ENCODE assay signal across 8 cellular contexts in the genomic region with DNA sequence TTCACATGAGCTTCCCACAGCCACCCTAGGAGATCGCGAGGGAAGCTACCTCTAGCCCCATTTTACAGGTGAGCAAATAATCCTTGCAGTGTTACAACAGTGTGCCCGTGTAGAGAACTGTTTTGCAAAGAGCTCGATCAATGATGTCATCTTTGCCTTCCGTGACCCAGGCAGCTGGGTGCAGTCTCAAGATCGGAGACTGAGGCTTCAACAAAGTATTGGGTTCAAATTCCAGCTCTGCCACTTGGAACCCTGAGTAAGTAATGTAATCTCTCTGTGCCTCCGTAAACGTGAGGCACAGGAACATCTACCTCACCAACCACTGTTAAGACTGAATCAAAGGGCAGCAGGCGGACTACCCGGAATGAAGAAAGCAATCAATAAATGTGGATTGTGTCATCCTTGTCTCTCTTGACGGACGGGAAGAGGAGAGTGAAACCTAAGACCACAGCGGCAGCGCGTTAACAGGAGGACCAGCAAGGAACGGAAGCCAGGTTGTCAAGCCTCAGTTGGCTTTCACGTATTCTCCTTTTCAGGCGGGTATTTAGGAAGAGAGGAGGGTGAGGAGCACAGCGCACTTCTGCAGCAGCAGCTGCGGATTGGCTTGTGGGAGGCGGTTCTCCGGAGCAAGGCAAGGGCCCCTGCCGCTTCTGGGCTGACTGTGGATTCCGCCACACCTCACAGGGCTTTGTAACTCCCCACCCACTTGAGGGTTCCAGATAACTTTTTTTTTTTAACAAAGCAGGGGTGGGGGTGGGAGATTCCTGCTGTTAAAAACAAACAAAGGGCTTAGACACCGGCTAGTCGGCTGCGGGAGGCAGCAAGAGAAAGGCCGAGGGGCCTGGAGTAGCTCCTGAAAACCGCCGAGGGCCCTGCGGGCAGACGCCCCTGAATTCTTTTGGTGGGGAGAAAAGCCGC. TPM values are rescaled to one million over a fixed set of nuclear protein-coding genes. Genes with fewer than 3 reads are reported as not detected.
DNase-seq lines count a peak whose midpoint lies in the region; ATAC-seq, FAIRE-seq and TF ChIP-seq lines count a peak whose summit lies in the region.

No MANE protein-coding gene starts in this region.

- no peak for FAIRE-seq in GM12892 (lab: Jason Lieb, UNC)

- no peaks in the 10 kb centered on the region for H3K9me3 ChIP-seq in HUES48 (ENCODE audit: control insufficient read depth, insufficient read depth, low read length)
- H3K9me3 ChIP-seq in gastroesophageal sphincter: no peaks in the 10 kb centered on the region

- no peak for TF ChIP-seq EP300 in gastroesophageal sphincter (IDR thresholded peaks at IDR 0.05)

- no peak for TF ChIP-seq POLR2A in gastroesophageal sphincter (IDR thresholded peaks at IDR 0.05)
- TF ChIP-seq POLR2A in GM12892 (IDR thresholded peaks at IDR 0.05; ENCODE audit: low read depth, low read length): no peak

- H3K36me3 ChIP-seq in HUES48 (ENCODE audit: control insufficient read depth, insufficient read depth, low read length) (no peaks in the 10 kb centered on the region), gastroesophageal sphincter (no peaks in the 10 kb centered on the region)

- ATAC-seq in gastroesophageal sphincter (no peak), GM18498 (IDR thresholded peaks at IDR 0.05; ENCODE audit: unreplicated experiment) (no peak)

- peaks cover 42% of the 10 kb centered on the region for H3K27me3 ChIP-seq in HUES48 (ENCODE audit: control insufficient read depth, insufficient read depth, low read length)
- H3K27me3 ChIP-seq in gastroesophageal sphincter: no peaks in the 10 kb centered on the region

- TF ChIP-seq CTCF in gastroesophageal sphincter (IDR thresholded peaks at IDR 0.05): no peak

- 84 to 85% methylated on average over 9 to 19 of the region's 33 CpGs for WGBS in gastroesophageal sphincter (ENCODE audit: low coverage in 1 of 2), 2 donors

- DNase-seq in SW480 (ENCODE audit: low spot score): peak; percentile 88
- DNase-seq in renal cortical epithelial cell (ENCODE audit: low read depth): peak; percentile 86
- no peak for DNase-seq in GM12892 (ENCODE audit: insufficient read length)
- DNase-seq in NCI-H1436 treated with DMSO at 0.1 percent for 48 hours (lab: John Stamatoyannopoulos, UW): no peak
- DNase-seq in NCI-H2227 treated with DMSO at 0.1 percent for 48 hours (lab: John Stamatoyannopoulos, UW): no peak

- H3K27ac ChIP-seq in HUES48 (ENCODE audit: low read depth, low read length): peak overlapping the region; percentile 89
- H3K27ac ChIP-seq in gastroesophageal sphincter: peak overlapping the region in 3 of 4 donors; percentile 83 to 94 (median 87)

- H3K4me1 ChIP-seq in HUES48 (ENCODE audit: control insufficient read depth, insufficient read depth, low read length): peaks cover 32% of the 10 kb centered on the region
- H3K4me1 ChIP-seq in gastroesophageal sphincter: peaks cover 0 to 33% (median 16%) of the 10 kb centered on the region in 3 donors

- H3K4me3 ChIP-seq in HUES48 (ENCODE audit: low read depth, low read length) (peak overlapping the region; percentile 69), gastroesophageal sphincter (peak overlapping the region in 1 of 2 donors; percentile 90)

- H3K9ac ChIP-seq in HUES48 (ENCODE audit: low read depth, low read length): no peak overlapping the region

RNA-seq across cellular contexts. Expression of gene SMAD3, which starts 1.5 kb away (rescaled TPM):
- total RNA-seq in gastroesophageal sphincter (10 to 100 TPM; 19.8 to 30.6 (median 25.9) TPM), renal cortical epithelial cell (28.8 and 31.4 TPM in 2 replicates)
- polyA plus RNA-seq in GM12892 (2012; ENCODE audit: missing spikeins): 20.6 TPM

Comparison
In these comparisons a context has a peak if more than half of its experiments do, and no peak if none do; other contexts are left out.
1. DNase-seq: peak in SW480 (single experiment) and renal cortical epithelial cell (single experiment); none in GM12892 (single experiment), NCI-H1436 treated with DMSO at 0.1 percent for 48 hours (single experiment) and NCI-H2227 treated with DMSO at 0.1 percent for 48 hours (single experiment).